36 cellular contexts compared by ENCODE assay signal in genomic region chr4:10315638-10316037, GRCh38.
DNase-seq lines count a peak whose midpoint lies in the region; ATAC-seq, FAIRE-seq and TF ChIP-seq lines count a peak whose summit lies in the region.
"Had no signal": no experiment of that assay in that cellular context is flagged by ENCODE, and none has a peak within 500 bp of the region (broad histone marks: within the 10 kb centered on the region; RNA-seq: fewer than 3 reads in every experiment).

No MANE protein-coding gene starts in this region.

- no peaks in the 10 kb centered on the region for H3K36me3 Mint-ChIP-seq in naive thymus-derived CD8-positive, alpha-beta T cell
- H3K36me3 Mint-ChIP-seq: CD14-positive monocyte; CD4-positive, alpha-beta memory T cell; CD4-positive, CD25-positive, alpha-beta regulatory T cell; CD8-positive, alpha-beta memory T cell; CD8-positive, alpha-beta T cell had no signal

- H3K23ac ChIP-seq in trophoblast cell (ENCODE audit: low read length): no peak overlapping the region

- ATAC-seq in GM21390 (IDR thresholded peaks at IDR 0.05; ENCODE audit: unreplicated experiment) (peak; percentile 51), GM12878 (peak; percentile 53; the same call in 2 of the 3 replicates), HG02623 (IDR thresholded peaks at IDR 0.05; ENCODE audit: unreplicated experiment) (no peak)
- ATAC-seq in naive thymus-derived CD8-positive, alpha-beta T cell: no peak
- ATAC-seq: A549; CD8-positive, alpha-beta T cell had no signal

- SMC1A ChIA-PET in GM12878 (lab: Charles Lee; ENCODE audit: uncharacterized antibody, unreplicated experiment): interaction anchor here (1.0 kb wide), 1 partner anchor 13 kb away, joined by 3 read pairs; no protein-coding TSS in a partner anchor

- H3K14ac ChIP-seq in trophoblast cell (ENCODE audit: low read length): no peak overlapping the region

- FAIRE-seq in GM12891 (lab: Jason Lieb, UNC) (no peak), GM12878 (lab: Jason Lieb, UNC) (no peak)
- FAIRE-seq: A204.1, A549, D721Med had no signal

- no peak for TF ChIP-seq RAD21 in GM12878 (IDR thresholded peaks at IDR 0.05; ENCODE audit: insufficient read depth, low read depth, low read length)

- intact Hi-C loops in GM12878 (cut with micrococcal nuclease; ENCODE audit: unreplicated experiment): no loop called here

- H3K4me3 Mint-ChIP-seq in naive thymus-derived CD8-positive, alpha-beta T cell: no peak overlapping the region
- H3K4me3 Mint-ChIP-seq: B cell; CD14-positive monocyte; CD4-positive, alpha-beta memory T cell; CD4-positive, alpha-beta T cell; CD4-positive, CD25-positive, alpha-beta regulatory T cell; CD8-positive, alpha-beta memory T cell; CD8-positive, alpha-beta T cell had no signal

- H3K9me3 ChIP-seq in GM12878 (replicated peaks; ENCODE audit: control insufficient read depth, insufficient read depth, low read length) (no peaks in the 10 kb centered on the region), trophoblast cell (ENCODE audit: insufficient read depth, low read depth, low read length) (no peaks in the 10 kb centered on the region)
- H3K9me3 ChIP-seq: A549; BE2C; BLaER1; BLaER1 treated with 17β-estradiol and CSF1 and Interleukin-3, amounts not matched to agents 10 nM and 100 nM; Caco-2 had no signal

- TF ChIP-seq EP300 in GM12878 (IDR thresholded peaks at IDR 0.05; ENCODE audit: borderline replicate concordance in 1 of 2, control insufficient read depth in 1 of 2, low read depth in 2 of 2, low read length in 2 of 2): no peak

- H3K9ac ChIP-seq in GM12878 (ENCODE audit: control insufficient read depth, insufficient read depth, low read length): no peak overlapping the region
- H3K9ac ChIP-seq in trophoblast cell (ENCODE audit: low read length): no peak overlapping the region
- H3K9ac ChIP-seq: BLaER1; BLaER1 treated with 17β-estradiol and CSF1 and Interleukin-3, amounts not matched to agents 10 nM and 100 nM had no signal

- H3K27ac Mint-ChIP-seq in naive thymus-derived CD8-positive, alpha-beta T cell: no peak overlapping the region
- H3K27ac Mint-ChIP-seq: B cell; CD14-positive monocyte; CD4-positive, alpha-beta memory T cell; CD4-positive, alpha-beta T cell; CD4-positive, CD25-positive, alpha-beta regulatory T cell; CD8-positive, alpha-beta memory T cell; CD8-positive, alpha-beta T cell had no signal

- H2AFZ ChIP-seq in GM12878 (ENCODE audit: control insufficient read depth, low read depth, low read length) (no peak overlapping the region), trophoblast cell (ENCODE audit: insufficient read depth, low read length, poor library complexity) (no peak overlapping the region)

- no peak overlapping the region for H2BK5ac ChIP-seq in trophoblast cell (ENCODE audit: low read depth, low read length, poor library complexity)

- H4K8ac ChIP-seq in trophoblast cell (ENCODE audit: low read depth, low read length): no peak overlapping the region

- H2AK5ac ChIP-seq in trophoblast cell (ENCODE audit: low read length): peak overlapping the region; percentile 30

- H4K20me1 ChIP-seq in GM12878 (ENCODE audit: control insufficient read depth, insufficient read depth): no peaks in the 10 kb centered on the region
- H4K20me1 ChIP-seq: BLaER1; BLaER1 treated with 17β-estradiol and CSF1 and Interleukin-3, amounts not matched to agents 10 nM and 100 nM had no signal

- in situ Hi-C loops in GM12878 (cut with MboI): no loop called here

- peak overlapping the region; percentile 10 for H2BK120ac ChIP-seq in trophoblast cell (ENCODE audit: insufficient read depth, low read length, poor library complexity)

- H3K18ac ChIP-seq in trophoblast cell (ENCODE audit: low read length): no peak overlapping the region

- no peaks in the 10 kb centered on the region for H3K4me1 ChIP-seq in GM12878 (ENCODE audit: control insufficient read depth, insufficient read depth, low read length)
- H3K4me1 ChIP-seq in trophoblast cell (ENCODE audit: control insufficient read depth in 1 of 2, insufficient read depth in 2 of 2, low read length in 2 of 2): peaks cover 12 to 17% of the 10 kb centered on the region in 2 experiments
- H3K4me1 ChIP-seq: A549; BE2C; BLaER1; BLaER1 treated with 17β-estradiol and CSF1 and Interleukin-3, amounts not matched to agents 10 nM and 100 nM had no signal

- no peak overlapping the region for H4K91ac ChIP-seq in trophoblast cell (ENCODE audit: low read depth, low read length)

- 24% methylated on average over 4 of the region's 4 CpGs for WGBS in GM12878 (ENCODE audit: insufficient coverage, insufficient replicate concordance, low lambda C conversion rate, missing lambda C conversion rate)
- no CpG with 5 or more reads among the region's 4 CpGs for WGBS in trophoblast cell (ENCODE audit: extremely low coverage, insufficient coverage, insufficient read length)

- CTCF ChIA-PET in GM12878 (lab: Yijun Ruan, JAX): no interaction called here

- peaks cover 10% of the 10 kb centered on the region for H3K79me1 ChIP-seq in trophoblast cell (ENCODE audit: low read length)

- H3K4me2 ChIP-seq in GM12878 (ENCODE audit: control insufficient read depth, insufficient read depth) (no peak overlapping the region), trophoblast cell (ENCODE audit: low read length) (no peak overlapping the region)
- H3K4me2 ChIP-seq: A549; BLaER1; BLaER1 treated with 17β-estradiol and CSF1 and Interleukin-3, amounts not matched to agents 10 nM and 100 nM had no signal

- DNase-seq in GM12891 (ENCODE audit: insufficient read length, low spot score): no peak
- no peak for DNase-seq in GM12878 (ENCODE audit: low read depth, low spot score)
- no peak for DNase-seq in trophoblast cell
- no peak for DNase-seq in naive thymus-derived CD8-positive, alpha-beta T cell
- no peak for DNase-seq in effector CD4-positive, alpha-beta T cell
- no peak for DNase-seq in SKM-1 (lab: John Stamatoyannopoulos, UW; ENCODE audit: unreplicated experiment)
- DNase-seq: 8988T; ACHN; AML-193; BE2C; C1 segment of cervical spinal cord; Caco-2; Calu3; CD4-positive, alpha-beta memory T cell; CD4-positive, alpha-beta T cell; CD4-positive, CD25-positive, alpha-beta regulatory T cell; CD8-positive, alpha-beta memory T cell; CD8-positive, alpha-beta T cell; COR-L47; DMS 273 treated with DMSO at 0.1 percent for 48 hours; DMS153; DMS53; DMS79 treated with DMSO at 0.1 percent for 48 hours; DND-41; EL had no signal

- H4K12ac ChIP-seq in trophoblast cell (ENCODE audit: low read depth, low read length): no peak overlapping the region

- POLR2A ChIA-PET in GM12878 (lab: Charles Lee): no interaction called here
- POLR2A ChIA-PET in naive thymus-derived CD8-positive, alpha-beta T cell (lab: Charles Lee): no interaction called here

- H3K79me2 ChIP-seq in GM12878 (ENCODE audit: control insufficient read depth, insufficient read depth, low read length) (no peaks in the 10 kb centered on the region), trophoblast cell (ENCODE audit: control insufficient read depth, insufficient read depth, low read length, poor library complexity) (no peaks in the 10 kb centered on the region)

- TF ChIP-seq CTCF in GM12878 (IDR thresholded peaks at IDR 0.05 in 2 of 3, conservative IDR thresholded peaks at IDR 0.05 in 1 of 3; ENCODE audit: control insufficient read depth in 2 of 3, extremely low read depth in 1 of 3, insufficient read depth in 1 of 3, low read depth in 3 of 3, low read length in 3 of 3): no peak

- no peaks in the 10 kb centered on the region for H3K36me3 ChIP-seq in GM12878 (ENCODE audit: control insufficient read depth in 2 of 2, insufficient read depth in 2 of 2, low read length in 1 of 2)
- no peaks in the 10 kb centered on the region for H3K36me3 ChIP-seq in trophoblast cell (ENCODE audit: control insufficient read depth in 1 of 2, insufficient read depth in 2 of 2, low read length in 2 of 2)
- H3K36me3 ChIP-seq: BE2C; BLaER1; BLaER1 treated with 17β-estradiol and CSF1 and Interleukin-3, amounts not matched to agents 10 nM and 100 nM had no signal

- peak overlapping the region; percentile 5 for H2BK12ac ChIP-seq in trophoblast cell (ENCODE audit: low read length)

- H3K4me3 ChIP-seq in GM12878: no peak overlapping the region
- no peak overlapping the region for H3K4me3 ChIP-seq in trophoblast cell (ENCODE audit: low read depth, low read length)
- H3K4me3 ChIP-seq: A549; BLaER1; BLaER1 treated with 17β-estradiol and CSF1 and Interleukin-3, amounts not matched to agents 10 nM and 100 nM had no signal

- no TSS peak for BruUV-seq in GM12878 (replicated peaks; lab: Mats Ljungman, UMichigan)

- H3K27me3 ChIP-seq in GM12878 (replicated peaks in 1 of 2; ENCODE audit: control insufficient read depth in 2 of 2, insufficient read depth in 2 of 2, low read length in 1 of 2) (no peaks in the 10 kb centered on the region; a peak in 1 of 4 replicates), trophoblast cell (ENCODE audit: insufficient read depth, low read length) (no peaks in the 10 kb centered on the region)
- H3K27me3 ChIP-seq: BE2C; BLaER1; BLaER1 treated with 17β-estradiol and CSF1 and Interleukin-3, amounts not matched to agents 10 nM and 100 nM had no signal

- no peaks in the 10 kb centered on the region for H3K9me3 Mint-ChIP-seq in naive thymus-derived CD8-positive, alpha-beta T cell
- H3K9me3 Mint-ChIP-seq: CD4-positive, alpha-beta memory T cell; CD4-positive, alpha-beta T cell; CD8-positive, alpha-beta T cell had no signal

- RAD21 ChIA-PET in GM12878 (lab: Charles Lee; ENCODE audit: unreplicated experiment): no interaction called here

- H3K4ac ChIP-seq in trophoblast cell (ENCODE audit: low read depth, low read length): no peak overlapping the region

- H3K4me1 Mint-ChIP-seq in naive thymus-derived CD8-positive, alpha-beta T cell: no peaks in the 10 kb centered on the region
- H3K4me1 Mint-ChIP-seq: B cell; CD14-positive monocyte; CD4-positive, alpha-beta memory T cell; CD4-positive, CD25-positive, alpha-beta regulatory T cell; CD8-positive, alpha-beta memory T cell had no signal

- H3K27me3 Mint-ChIP-seq in naive thymus-derived CD8-positive, alpha-beta T cell: peaks cover 0 to 3% (median 0%) of the 10 kb centered on the region in 5 donors
- H3K27me3 Mint-ChIP-seq: CD4-positive, alpha-beta memory T cell; CD4-positive, alpha-beta T cell had no signal

- TF ChIP-seq POLR2A in GM12891 (IDR thresholded peaks at IDR 0.05; ENCODE audit: low read depth, low read length) (no peak), GM12878 (IDR thresholded peaks at IDR 0.05; ENCODE audit: low read depth, low read length) (no peak)

- H3K27ac ChIP-seq in GM12878 (ENCODE audit: control insufficient read depth, insufficient read depth): no peak overlapping the region
- H3K27ac ChIP-seq in trophoblast cell (ENCODE audit: low read depth, low read length): no peak overlapping the region
- H3K27ac ChIP-seq: 22Rv1; A549; BLaER1; BLaER1 treated with 17β-estradiol and CSF1 and Interleukin-3, amounts not matched to agents 10 nM and 100 nM; C4-2B had no signal

TF ChIP-seq in GM12891, 5 proteins besides CTCF, POLR2A, EP300 and RAD21 (continues in another document):
- no peak for TF ChIP-seq POU2F2 (IDR thresholded peaks at IDR 0.05; ENCODE audit: low read depth, low read length)
- no peak for TF ChIP-seq PAX5 (IDR thresholded peaks at IDR 0.05; ENCODE audit: insufficient read depth, low read length, severe bottlenecking)

TF ChIP-seq in GM12878, 131 proteins besides CTCF, POLR2A, EP300 and RAD21 (continues in another document):
- TF ChIP-seq CBFB (IDR thresholded peaks at IDR 0.05; ENCODE audit: low read depth) (no peak), RBBP5 (conservative IDR thresholded peaks at IDR 0.05) (no peak), SRF (IDR thresholded peaks at IDR 0.05; ENCODE audit: low read depth in 2 of 2, low read length in 2 of 2) (peak in 1 of 2 experiments; percentile 68; a peak in 1 of 4 replicates)

Comparison
In these comparisons a context has a peak if more than half of its experiments do, and no peak if none do; other contexts are left out.
1. ATAC-seq: peak in GM21390 (single experiment) and GM12878 (single experiment); none in naive thymus-derived CD8-positive, alpha-beta T cell (0 of 2) and HG02623 (single experiment).